In the genomic region with DNA sequence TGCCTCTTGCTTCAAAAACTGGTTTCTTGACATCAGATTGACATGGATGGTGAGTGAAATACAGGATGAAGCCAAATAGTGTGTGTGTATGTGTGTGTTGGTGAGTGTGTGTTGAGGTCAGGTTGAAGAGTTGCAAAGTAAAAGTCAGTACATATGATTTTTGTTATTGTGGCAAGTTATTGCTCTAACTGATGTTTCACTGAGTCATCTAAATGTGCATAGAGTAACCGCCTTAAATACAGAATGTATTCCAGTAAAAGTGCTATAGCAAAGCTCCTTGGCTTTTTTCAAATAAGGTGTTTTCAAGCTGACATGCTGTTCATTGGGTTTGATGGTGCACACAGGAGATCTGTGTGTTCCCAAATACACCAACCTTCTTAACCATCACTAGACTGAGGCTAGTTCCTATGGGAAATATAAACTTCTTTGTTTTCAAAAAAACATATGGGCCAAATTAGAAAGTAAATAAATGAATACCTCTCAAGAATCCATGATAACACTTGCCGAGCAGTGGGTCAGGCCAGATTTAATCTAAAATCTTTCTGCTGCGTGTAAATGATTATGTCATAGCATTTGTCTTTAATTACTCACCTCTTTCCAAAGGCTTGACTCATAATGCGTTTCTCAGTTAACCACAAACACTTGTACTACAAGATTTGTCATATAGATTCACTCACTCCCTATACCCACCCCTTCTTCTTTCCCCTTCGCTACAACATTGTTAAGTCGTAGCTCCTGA, we compare ENCODE assay signal across 9 cellular contexts.
DNase-seq lines count a peak whose midpoint lies in the region; ATAC-seq and TF ChIP-seq lines count a peak whose summit lies in the region.
"Had no signal": no experiment of that assay in that cellular context is flagged by ENCODE, and none has a peak within 500 bp of the region (broad histone marks: within the 10 kb centered on the region; RNA-seq: fewer than 3 reads in every experiment).

No MANE protein-coding gene starts in this region.

- no peaks in the 10 kb centered on the region for H3K36me3 ChIP-seq in osteoblast (ENCODE audit: insufficient read depth, low read length)
- H3K36me3 ChIP-seq in esophagus muscularis mucosa: no peaks in the 10 kb centered on the region

- H3K4me1 ChIP-seq in osteoblast (ENCODE audit: insufficient read depth, low read length): peaks cover 38% of the 10 kb centered on the region
- H3K4me1 ChIP-seq in esophagus muscularis mucosa: peaks cover 0 to 6% (median 0%) of the 10 kb centered on the region in 4 donors

- peak; percentile 9 for DNase-seq in T1000 (lab: John Stamatoyannopoulos, UW)
- DNase-seq in osteoblast (ENCODE audit: insufficient read length, low spot score, missing footprints): peak; percentile 29
- DNase-seq in esophagus muscularis mucosa (ENCODE audit: extremely low spot score): no peak
- DNase-seq in caudate nucleus (lab: John Stamatoyannopoulos, UW): no peak
- no peak for DNase-seq in NAMALWA (ENCODE audit: low spot score)
- DNase-seq: mesendoderm had no signal

- H3K79me2 ChIP-seq in osteoblast (ENCODE audit: insufficient read depth, low read length): no peaks in the 10 kb centered on the region

- H3K27me3 ChIP-seq in osteoblast (ENCODE audit: insufficient read depth, low read length) (peaks cover 23% of the 10 kb centered on the region), esophagus muscularis mucosa (no peaks in the 10 kb centered on the region)

- H3K27ac ChIP-seq in osteoblast (ENCODE audit: low read depth, low read length): peak overlapping the region; percentile 79
- H3K27ac ChIP-seq in esophagus muscularis mucosa (replicated peaks in 1 of 4): no peak overlapping the region
- H3K27ac ChIP-seq in caudate nucleus (ENCODE audit: low read depth, low read length): no peak overlapping the region
- H3K27ac ChIP-seq: HL-60 had no signal

- no peaks in the 10 kb centered on the region for H3K9me3 ChIP-seq in osteoblast (ENCODE audit: low read depth, low read length)
- H3K9me3 ChIP-seq in esophagus muscularis mucosa: no peaks in the 10 kb centered on the region

- no peak for TF ChIP-seq POLR2A in esophagus muscularis mucosa (IDR thresholded peaks at IDR 0.05; ENCODE audit: low read depth)

- 86% methylated on average over 6 of the region's 6 CpGs for WGBS in esophagus muscularis mucosa

- ATAC-seq in GM19035 (IDR thresholded peaks at IDR 0.05; ENCODE audit: unreplicated experiment) (peak; percentile 85), HG03175 (IDR thresholded peaks at IDR 0.05; ENCODE audit: unreplicated experiment) (peak; percentile 95)

- H3K4me2 ChIP-seq in osteoblast (ENCODE audit: insufficient read depth, low read length): peak overlapping the region; percentile 73

- TF ChIP-seq CTCF in osteoblast (IDR thresholded peaks at IDR 0.05; ENCODE audit: extremely low read depth, low read depth, low read length): no peak
- no peak for TF ChIP-seq CTCF in esophagus muscularis mucosa (IDR thresholded peaks at IDR 0.05)

- TF ChIP-seq EP300 in esophagus muscularis mucosa (IDR thresholded peaks at IDR 0.05): no peak

- no peaks in the 10 kb centered on the region for H4K20me1 ChIP-seq in osteoblast (ENCODE audit: insufficient read depth, low read length)

- no peak overlapping the region for H2AFZ ChIP-seq in osteoblast (ENCODE audit: low read length)

- H3K4me3 ChIP-seq in osteoblast (ENCODE audit: insufficient read depth, low read length) (peak overlapping the region; percentile 21), esophagus muscularis mucosa (no peak overlapping the region)

- intact Hi-C loops in esophagus muscularis mucosa (cut with DNase I): no loop called here

Comparison
In these comparisons a context has a peak if more than half of its experiments do, and no peak if none do; other contexts are left out.
1. DNase-seq: peak in T1000 (single experiment) and osteoblast (single experiment); none in esophagus muscularis mucosa (single experiment), caudate nucleus (0 of 61) and NAMALWA (single experiment).